In the genomic region with DNA sequence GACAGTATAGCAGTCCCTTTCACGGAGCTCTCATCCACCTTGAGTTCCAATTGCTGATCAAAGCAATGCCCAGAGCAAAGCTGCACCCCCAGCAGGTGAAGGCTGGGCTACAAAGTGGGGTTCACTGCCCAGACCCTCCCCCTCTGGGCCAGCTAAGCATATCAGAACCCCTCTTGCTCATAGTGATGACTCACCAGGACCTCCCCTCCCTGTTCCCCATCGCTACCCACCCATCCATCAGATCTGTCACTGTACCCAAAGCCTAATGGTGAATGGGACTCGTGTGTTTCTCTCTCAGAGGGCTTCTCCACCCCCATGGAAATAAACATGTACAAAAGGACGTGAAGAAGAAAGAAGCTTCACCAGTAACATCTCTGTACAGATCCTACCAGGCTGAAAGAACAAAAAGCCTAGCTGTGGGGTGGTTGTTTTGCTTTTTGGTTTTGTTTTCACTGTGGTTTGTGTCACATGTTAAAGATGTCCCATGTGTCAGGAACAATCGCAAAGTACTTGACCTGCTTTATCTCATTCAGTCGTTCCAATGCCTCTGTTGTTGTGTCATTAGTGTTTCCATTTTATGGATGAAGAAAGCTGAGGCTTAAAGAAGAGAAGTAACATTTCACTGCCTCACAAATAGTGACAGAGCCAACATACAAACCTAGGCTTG, we compare ENCODE assay signal across 13 cellular contexts.
A peak's percentile ranks its signal among the peaks of the same experiment; 100 is the strongest.
DNase-seq lines count a peak whose midpoint lies in the region; ATAC-seq, FAIRE-seq and TF ChIP-seq lines count a peak whose summit lies in the region.
"Had no signal": no experiment of that assay in that cellular context is flagged by ENCODE, and none has a peak within 500 bp of the region (broad histone marks: within the 10 kb centered on the region; RNA-seq: fewer than 3 reads in every experiment).

No MANE protein-coding gene starts in this region.

- intact Hi-C loops in GM12878 (cut with micrococcal nuclease; ENCODE audit: unreplicated experiment) = no loop called here
- intact Hi-C loops in sciatic nerve (cut with DNase I) = no loop called here
- intact Hi-C loops in tibial artery (cut with DNase I; ENCODE audit: low total_unique reads) = no loop called here
- intact Hi-C loops in stomach (cut with DNase I; ENCODE audit: low total_unique reads) = no loop called here

- TF ChIP-seq CTCF in GM12878 (IDR thresholded peaks at IDR 0.05 in 2 of 3, conservative IDR thresholded peaks at IDR 0.05 in 1 of 3; ENCODE audit: control insufficient read depth in 2 of 3, extremely low read depth in 1 of 3, insufficient read depth in 1 of 3, low read depth in 3 of 3, low read length in 3 of 3) = no peak
- no peak for TF ChIP-seq CTCF in tibial artery (IDR thresholded peaks at IDR 0.05)
- TF ChIP-seq CTCF in stomach (IDR thresholded peaks at IDR 0.05) = no peak

- CTCF ChIA-PET in GM12878 (lab: Yijun Ruan, JAX) = interaction anchor here (0.6 to 1.5 kb wide), 7 partner anchors 9 to 754 kb away, joined by 3 to 5 read pairs (median 3); no protein-coding TSS in a partner anchor

- H4K20me1 ChIP-seq in GM12878 (ENCODE audit: control insufficient read depth, insufficient read depth) = no peaks in the 10 kb centered on the region

- peak overlapping the region in 3 of 4 donors; percentile 30 to 81 (median 58) for H3K4me3 Mint-ChIP-seq in CD4-positive, CD25-positive, alpha-beta regulatory T cell

- no peaks in the 10 kb centered on the region for H3K79me2 ChIP-seq in GM12878 (ENCODE audit: control insufficient read depth, insufficient read depth, low read length)

- no peaks in the 10 kb centered on the region for H3K36me3 ChIP-seq in CD4-positive, CD25-positive, alpha-beta regulatory T cell (ENCODE audit: control insufficient read depth, insufficient read depth, low read length)
- H3K36me3 ChIP-seq in GM12878 (ENCODE audit: control insufficient read depth in 2 of 2, insufficient read depth in 2 of 2, low read length in 1 of 2) = no peaks in the 10 kb centered on the region
- H3K36me3 ChIP-seq in tibial artery = no peaks in the 10 kb centered on the region
- no peaks in the 10 kb centered on the region for H3K36me3 ChIP-seq in stomach
- H3K36me3 ChIP-seq: BE2C, esophagus muscularis mucosa, WERI-Rb-1 had no signal

- SMC1A ChIA-PET in GM12878 (lab: Charles Lee; ENCODE audit: uncharacterized antibody, unreplicated experiment) = interaction anchor here (0.6 to 2.6 kb wide), 13 partner anchors 12 to 545 kb away, joined by 3 to 23 read pairs (median 5); no protein-coding TSS in a partner anchor

- H3K4me1 Mint-ChIP-seq in CD4-positive, CD25-positive, alpha-beta regulatory T cell = peaks cover 17 to 45% (median 41%) of the 10 kb centered on the region in 4 donors

- H3K27ac ChIP-seq in CD4-positive, CD25-positive, alpha-beta regulatory T cell (ENCODE audit: insufficient read depth, low read length, poor library complexity, severe bottlenecking) = no peak overlapping the region
- H3K27ac ChIP-seq in GM12878 (ENCODE audit: control insufficient read depth, insufficient read depth) = peak overlapping the region; percentile 31; the same call in 1 of the 2 replicates
- H3K27ac ChIP-seq in tibial artery = no peak overlapping the region
- H3K27ac ChIP-seq in stomach = no peak overlapping the region
- H3K27ac ChIP-seq: esophagus muscularis mucosa, WERI-Rb-1 had no signal

- peak overlapping the region; percentile 60 to 87 (median 76) for H3K27ac Mint-ChIP-seq in CD4-positive, CD25-positive, alpha-beta regulatory T cell

- POLR2A ChIA-PET in GM12878 (lab: Charles Lee) = interaction anchor here (0.8 to 2.2 kb wide), 2 partner anchors 24 to 25 kb away, joined by 3 to 7 read pairs; no protein-coding TSS in a partner anchor

- 16% methylated on average over 6 of the region's 6 CpGs for WGBS in GM12878 (ENCODE audit: insufficient coverage, insufficient replicate concordance, low lambda C conversion rate, missing lambda C conversion rate)
- 75 to 79% (median 77%) methylated on average over 6 of the region's 6 CpGs for WGBS in stomach, 5 donors

- no peak for TF ChIP-seq RAD21 in GM12878 (IDR thresholded peaks at IDR 0.05; ENCODE audit: insufficient read depth, low read depth, low read length)

- no peaks in the 10 kb centered on the region for H3K9me3 ChIP-seq in CD4-positive, CD25-positive, alpha-beta regulatory T cell (ENCODE audit: control insufficient read depth in 2 of 2, low read length in 2 of 2)
- H3K9me3 ChIP-seq in GM12878 (replicated peaks; ENCODE audit: control insufficient read depth, insufficient read depth, low read length) = no peaks in the 10 kb centered on the region; the same call in 2 of the 3 replicates
- H3K9me3 ChIP-seq in tibial artery = no peaks in the 10 kb centered on the region
- no peaks in the 10 kb centered on the region for H3K9me3 ChIP-seq in stomach
- H3K9me3 ChIP-seq: BE2C, esophagus muscularis mucosa had no signal

- peak overlapping the region; percentile 52 for H3K4me3 ChIP-seq in CD4-positive, CD25-positive, alpha-beta regulatory T cell (ENCODE audit: low read depth, low read length)
- H3K4me3 ChIP-seq in GM12878 (peak overlapping the region; percentile 37; the same call in 1 of the 2 replicates), tibial artery (no peak overlapping the region), stomach (no peak overlapping the region)
- H3K4me3 ChIP-seq: esophagus muscularis mucosa had no signal

- FAIRE-seq in GM19239 (lab: Jason Lieb, UNC) (peak; percentile 83), GM12878 (lab: Jason Lieb, UNC) (peak; percentile 92)
- FAIRE-seq: astrocyte, keratinocyte had no signal

- H3K9me3 Mint-ChIP-seq in CD4-positive, CD25-positive, alpha-beta regulatory T cell = peaks cover 0 to 3% (median 0%) of the 10 kb centered on the region in 7 donors

- no peaks in the 10 kb centered on the region for H3K27me3 ChIP-seq in CD4-positive, CD25-positive, alpha-beta regulatory T cell (ENCODE audit: control insufficient read depth, insufficient read depth, low read length)
- no peaks in the 10 kb centered on the region for H3K27me3 ChIP-seq in GM12878 (replicated peaks in 1 of 2; ENCODE audit: control insufficient read depth in 2 of 2, insufficient read depth in 2 of 2, low read length in 1 of 2)
- H3K27me3 ChIP-seq in tibial artery = no peaks in the 10 kb centered on the region
- no peaks in the 10 kb centered on the region for H3K27me3 ChIP-seq in stomach
- H3K27me3 ChIP-seq: BE2C, esophagus muscularis mucosa had no signal

- ATAC-seq in CD4-positive, CD25-positive, alpha-beta regulatory T cell (ENCODE audit: low read depth in 2 of 2) = peak; percentile 28 to 57
- ATAC-seq in HG03378 (IDR thresholded peaks at IDR 0.05; ENCODE audit: unreplicated experiment) = peak; percentile 55
- ATAC-seq in GM12878 = peak; percentile 76
- no peak for ATAC-seq in sciatic nerve

- H3K36me3 Mint-ChIP-seq in CD4-positive, CD25-positive, alpha-beta regulatory T cell = no peaks in the 10 kb centered on the region

- H3K9ac ChIP-seq in GM12878 (ENCODE audit: control insufficient read depth, insufficient read depth, low read length) = no peak overlapping the region

- DNase-seq in CD4-positive, CD25-positive, alpha-beta regulatory T cell = peak in 1 of 3 donors; percentile 32
- DNase-seq in GM19239 (ENCODE audit: insufficient read length, low spot score) = peak; percentile 17
- peak; percentile 30 for DNase-seq in GM12878 (ENCODE audit: low read depth, low spot score)
- DNase-seq in sciatic nerve (ENCODE audit: low spot score) = no peak
- DNase-seq in tibial artery = no peak
- no peak for DNase-seq in stomach
- no peak for DNase-seq in erythroblast (lab: John Stamatoyannopoulos, UW)
- DNase-seq: BE2C, WERI-Rb-1 had no signal

- peaks cover 33% of the 10 kb centered on the region for H3K4me1 ChIP-seq in CD4-positive, CD25-positive, alpha-beta regulatory T cell (ENCODE audit: control insufficient read depth, insufficient read depth, low read length, poor library complexity, severe bottlenecking)
- H3K4me1 ChIP-seq in GM12878 (ENCODE audit: control insufficient read depth, insufficient read depth, low read length) (peaks cover 41% of the 10 kb centered on the region), tibial artery (peaks cover 0 to 12% (median 7%) of the 10 kb centered on the region in 4 donors), stomach (peaks cover 6 to 23% (median 12%) of the 10 kb centered on the region in 4 donors)

- in situ Hi-C loops in GM12878 (cut with MboI) = no loop called here

- H2AFZ ChIP-seq in GM12878 (ENCODE audit: control insufficient read depth, low read depth, low read length) = peak overlapping the region; percentile 76

- peak overlapping the region; percentile 75 for H3K4me2 ChIP-seq in GM12878 (ENCODE audit: control insufficient read depth, insufficient read depth)

- TF ChIP-seq EP300 in GM12878 (IDR thresholded peaks at IDR 0.05; ENCODE audit: borderline replicate concordance in 1 of 2, control insufficient read depth in 1 of 2, low read depth in 2 of 2, low read length in 2 of 2) (no peak), stomach (IDR thresholded peaks at IDR 0.05) (no peak)

- no TSS peak for BruUV-seq in GM12878 (replicated peaks; lab: Mats Ljungman, UMichigan)

- TF ChIP-seq POLR2A in GM12878 (IDR thresholded peaks at IDR 0.05; ENCODE audit: low read depth, low read length) = no peak
- no peak for TF ChIP-seq POLR2A in stomach (IDR thresholded peaks at IDR 0.05)
- TF ChIP-seq POLR2A in erythroblast (IDR thresholded peaks at IDR 0.05; ENCODE audit: low read length) = no peak

- RAD21 ChIA-PET in GM12878 (lab: Charles Lee; ENCODE audit: unreplicated experiment) = interaction anchor here (0.9 to 1.7 kb wide), 8 partner anchors 8 to 239 kb away, joined by 3 to 10 read pairs (median 4); no protein-coding TSS in a partner anchor

- no peaks in the 10 kb centered on the region for H3K27me3 Mint-ChIP-seq in CD4-positive, CD25-positive, alpha-beta regulatory T cell

TF ChIP-seq in GM12878, 131 proteins besides CTCF, POLR2A, EP300 and RAD21 (continues in another document):
- 0 out of 2 replicates have a peak, but pooled peaks have one; percentile 11 for TF ChIP-seq NFIC (IDR thresholded peaks at IDR 0.05; ENCODE audit: low read depth, low read length)
- TF ChIP-seq JUND (IDR thresholded peaks at IDR 0.05; ENCODE audit: low read depth, low read length) = no peak
- no peak for TF ChIP-seq ZNF207 (IDR thresholded peaks at IDR 0.05; ENCODE audit: borderline replicate concordance)
- TF ChIP-seq RUNX3 (IDR thresholded peaks at IDR 0.05; ENCODE audit: low read length) = peak; percentile 81
- TF ChIP-seq, protein P1, sequence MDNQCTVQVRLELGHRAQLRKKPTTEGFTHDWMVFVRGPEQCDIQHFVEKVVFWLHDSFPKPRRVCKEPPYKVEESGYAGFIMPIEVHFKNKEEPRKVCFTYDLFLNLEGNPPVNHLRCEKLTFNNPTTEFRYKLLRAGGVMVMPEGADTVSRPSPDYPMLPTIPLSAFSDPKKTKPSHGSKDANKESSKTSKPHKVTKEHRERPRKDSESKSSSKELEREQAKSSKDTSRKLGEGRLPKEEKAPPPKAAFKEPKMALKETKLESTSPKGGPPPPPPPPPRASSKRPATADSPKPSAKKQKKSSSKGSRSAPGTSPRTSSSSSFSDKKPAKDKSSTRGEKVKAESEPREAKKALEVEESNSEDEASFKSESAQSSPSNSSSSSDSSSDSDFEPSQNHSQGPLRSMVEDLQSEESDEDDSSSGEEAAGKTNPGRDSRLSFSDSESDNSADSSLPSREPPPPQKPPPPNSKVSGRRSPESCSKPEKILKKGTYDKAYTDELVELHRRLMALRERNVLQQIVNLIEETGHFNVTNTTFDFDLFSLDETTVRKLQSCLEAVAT (IDR thresholded peaks at IDR 0.05) = no peak

Comparison
In these comparisons a context has a peak if more than half of its experiments do, and no peak if none do; other contexts are left out.
1. DNase-seq: peak in GM19239 (single experiment) and GM12878 (single experiment); none in sciatic nerve (single experiment), tibial artery (0 of 2), stomach (single experiment) and erythroblast (0 of 2).
2. H3K4me3 ChIP-seq: peak in CD4-positive, CD25-positive, alpha-beta regulatory T cell (single experiment) and GM12878 (single experiment); none in tibial artery (0 of 2) and stomach (0 of 4).